1 cellular context compared by ENCODE assay signal in the genomic region with DNA sequence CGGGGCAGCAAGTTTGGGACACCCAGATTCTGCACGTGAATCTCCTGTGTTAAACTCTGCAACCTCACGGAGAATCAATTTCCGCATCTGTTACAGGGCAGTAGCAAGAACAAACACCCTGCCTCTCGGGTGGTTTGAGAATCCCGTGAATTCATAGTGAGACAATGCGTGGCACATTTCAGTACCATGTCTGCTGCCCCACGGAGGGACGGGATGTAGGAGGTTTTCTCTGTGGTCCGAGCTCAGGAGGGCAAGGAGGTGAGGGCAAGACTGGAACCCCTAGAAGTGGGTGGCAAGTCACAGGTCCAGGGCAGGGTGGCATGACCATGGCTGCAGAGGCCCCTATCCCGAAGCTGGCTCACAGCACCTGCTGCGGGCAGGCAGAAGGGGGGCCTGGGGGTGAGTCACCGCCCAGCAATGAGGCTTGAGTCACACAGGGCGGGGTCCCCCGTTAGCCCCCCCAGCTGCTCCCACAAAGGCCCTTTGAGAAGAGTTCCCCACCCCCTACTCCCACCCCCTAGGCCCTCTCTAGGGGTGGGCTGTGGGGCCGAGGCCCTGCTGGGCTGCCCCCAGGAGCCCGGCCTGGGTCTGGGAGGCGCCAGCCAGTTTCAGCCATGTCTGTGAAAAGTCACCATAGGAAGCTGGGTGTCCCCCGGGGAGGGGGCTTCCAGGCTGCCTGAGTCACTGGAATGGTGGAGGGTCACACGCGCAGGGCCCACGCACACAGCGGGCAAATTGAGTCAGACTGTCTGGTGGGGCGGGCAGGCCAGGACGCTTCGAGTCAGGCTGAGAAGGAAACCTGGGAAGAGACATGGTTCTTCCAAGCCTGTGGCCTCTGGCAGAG.
TF ChIP-seq lines count a peak whose summit lies in the region.

No MANE protein-coding gene starts in this region.

TF ChIP-seq in HepG2, 621 proteins besides CTCF, POLR2A, EP300 and RAD21 (continued from another document):
- TF ChIP-seq, protein P1, sequence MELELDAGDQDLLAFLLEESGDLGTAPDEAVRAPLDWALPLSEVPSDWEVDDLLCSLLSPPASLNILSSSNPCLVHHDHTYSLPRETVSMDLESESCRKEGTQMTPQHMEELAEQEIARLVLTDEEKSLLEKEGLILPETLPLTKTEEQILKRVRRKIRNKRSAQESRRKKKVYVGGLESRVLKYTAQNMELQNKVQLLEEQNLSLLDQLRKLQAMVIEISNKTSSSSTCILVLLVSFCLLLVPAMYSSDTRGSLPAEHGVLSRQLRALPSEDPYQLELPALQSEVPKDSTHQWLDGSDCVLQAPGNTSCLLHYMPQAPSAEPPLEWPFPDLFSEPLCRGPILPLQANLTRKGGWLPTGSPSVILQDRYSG (CRISPR knock-in tag; IDR thresholded peaks at IDR 0.05), result no peak
- TF ChIP-seq ZNF124 (CRISPR knock-in tag; IDR thresholded peaks at IDR 0.05) (no peak), CHD4 (IDR thresholded peaks at IDR 0.05; ENCODE audit: borderline replicate concordance, low read length) (peak; percentile 8; the same call in 1 of the 2 replicates), SYNCRIP (IDR thresholded peaks at IDR 0.05; ENCODE audit: insufficient read depth, low read depth, low read length) (no peak), BRCA1 (CRISPR knock-in tag; IDR thresholded peaks at IDR 0.05) (no peak), ZBTB37 (CRISPR knock-in tag; IDR thresholded peaks at IDR 0.05) (no peak), ZFP90 (CRISPR knock-in tag; IDR thresholded peaks at IDR 0.05; ENCODE audit: borderline replicate concordance) (no peak), HINFP (CRISPR knock-in tag; IDR thresholded peaks at IDR 0.05; ENCODE audit: low read depth) (peak; percentile 97), PLRG1 (conservative IDR thresholded peaks at IDR 0.05) (no peak), ZNF224 (CRISPR knock-in tag; IDR thresholded peaks at IDR 0.05) (no peak), E2F2 (CRISPR knock-in tag; IDR thresholded peaks at IDR 0.05; ENCODE audit: borderline replicate concordance) (no peak), HMG20A (CRISPR knock-in tag; IDR thresholded peaks at IDR 0.05; ENCODE audit: borderline replicate concordance) (peak; percentile 49; the same call in 1 of the 2 replicates), ZNF777 (CRISPR knock-in tag; IDR thresholded peaks at IDR 0.05) (no peak; the same call in 1 of the 2 replicates), KDM3A (CRISPR knock-in tag; IDR thresholded peaks at IDR 0.05; ENCODE audit: low read depth) (no peak), HNRNPLL (IDR thresholded peaks at IDR 0.05; ENCODE audit: low read depth, low read length, poor library complexity, severe bottlenecking) (peak; percentile 34), ZNF773 (CRISPR knock-in tag; IDR thresholded peaks at IDR 0.05; ENCODE audit: borderline replicate concordance) (no peak), SMAD3 (CRISPR knock-in tag; IDR thresholded peaks at IDR 0.05) (0 out of 2 replicates have a peak, but pooled peaks have one; percentile 40), ZNF7 (CRISPR knock-in tag; IDR thresholded peaks at IDR 0.05) (no peak), ZNF644 (CRISPR knock-in tag; IDR thresholded peaks at IDR 0.05; ENCODE audit: low read depth) (no peak), HMG20B (CRISPR knock-in tag; conservative IDR thresholded peaks at IDR 0.05) (no peak), PHF20 (CRISPR knock-in tag; IDR thresholded peaks at IDR 0.05) (no peak), FOXC1 (CRISPR knock-in tag; IDR thresholded peaks at IDR 0.05; ENCODE audit: borderline replicate concordance) (no peak), MAFG (CRISPR knock-in tag; IDR thresholded peaks at IDR 0.05) (no peak), MAF1 (CRISPR knock-in tag; IDR thresholded peaks at IDR 0.05; ENCODE audit: borderline replicate concordance) (no peak), SRF (IDR thresholded peaks at IDR 0.05; ENCODE audit: low read depth, low read length) (no peak), ZZZ3 (CRISPR knock-in tag; IDR thresholded peaks at IDR 0.05; ENCODE audit: borderline replicate concordance) (no peak), PPARG (CRISPR knock-in tag; conservative IDR thresholded peaks at IDR 0.05) (no peak), ZNF839 (CRISPR knock-in tag; IDR thresholded peaks at IDR 0.05; ENCODE audit: borderline replicate concordance) (no peak), MIXL1 (CRISPR knock-in tag; IDR thresholded peaks at IDR 0.05) (no peak), ZNF253 (CRISPR knock-in tag; IDR thresholded peaks at IDR 0.05; ENCODE audit: borderline replicate concordance) (no peak), ZNF3 (CRISPR knock-in tag; IDR thresholded peaks at IDR 0.05) (no peak), ATF7 (IDR thresholded peaks at IDR 0.05) (no peak), ATF7 (CRISPR knock-in tag; IDR thresholded peaks at IDR 0.05) (peak; percentile 74; the same call in 1 of the 2 replicates), NAIF1 (CRISPR knock-in tag; IDR thresholded peaks at IDR 0.05; ENCODE audit: borderline replicate concordance) (no peak), FOXJ3 (CRISPR knock-in tag; IDR thresholded peaks at IDR 0.05; ENCODE audit: borderline replicate concordance) (no peak), NR3C1 (CRISPR knock-in tag; IDR thresholded peaks at IDR 0.05) (no peak), MEF2D (CRISPR knock-in tag; IDR thresholded peaks at IDR 0.05) (no peak), SOX6 (IDR thresholded peaks at IDR 0.05) (no peak), SOX6 (CRISPR knock-in tag; IDR thresholded peaks at IDR 0.05) (peak; percentile 62), GTF3A (CRISPR knock-in tag; conservative IDR thresholded peaks at IDR 0.05) (no peak)
- TF ChIP-seq, protein P2, sequence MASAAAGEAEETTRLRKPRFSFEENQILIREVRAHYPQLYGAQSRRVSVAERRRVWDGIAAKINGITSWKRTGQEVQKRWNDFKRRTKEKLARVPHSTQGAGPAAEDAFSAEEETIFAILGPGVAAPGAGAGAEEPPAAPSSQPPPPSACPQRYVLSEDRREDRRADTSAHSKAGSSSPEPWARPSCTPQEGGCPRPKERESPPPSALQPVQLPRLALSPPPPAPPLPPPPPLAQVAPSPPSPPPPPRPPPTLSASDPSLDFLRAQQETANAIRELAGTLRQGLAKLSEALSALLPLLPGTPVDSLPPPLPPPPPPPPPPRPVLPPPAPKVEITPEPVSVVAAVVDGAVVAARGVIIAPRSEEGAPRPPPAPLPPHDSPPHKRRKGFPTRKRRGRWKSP (CRISPR knock-in tag; IDR thresholded peaks at IDR 0.05), result no peak
- TF ChIP-seq, protein P3, sequence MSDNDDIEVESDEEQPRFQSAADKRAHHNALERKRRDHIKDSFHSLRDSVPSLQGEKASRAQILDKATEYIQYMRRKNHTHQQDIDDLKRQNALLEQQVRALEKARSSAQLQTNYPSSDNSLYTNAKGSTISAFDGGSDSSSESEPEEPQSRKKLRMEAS (IDR thresholded peaks at IDR 0.05), result peak; percentile 37; the same call in 1 of the 2 replicates
- TF ChIP-seq, protein P4, sequence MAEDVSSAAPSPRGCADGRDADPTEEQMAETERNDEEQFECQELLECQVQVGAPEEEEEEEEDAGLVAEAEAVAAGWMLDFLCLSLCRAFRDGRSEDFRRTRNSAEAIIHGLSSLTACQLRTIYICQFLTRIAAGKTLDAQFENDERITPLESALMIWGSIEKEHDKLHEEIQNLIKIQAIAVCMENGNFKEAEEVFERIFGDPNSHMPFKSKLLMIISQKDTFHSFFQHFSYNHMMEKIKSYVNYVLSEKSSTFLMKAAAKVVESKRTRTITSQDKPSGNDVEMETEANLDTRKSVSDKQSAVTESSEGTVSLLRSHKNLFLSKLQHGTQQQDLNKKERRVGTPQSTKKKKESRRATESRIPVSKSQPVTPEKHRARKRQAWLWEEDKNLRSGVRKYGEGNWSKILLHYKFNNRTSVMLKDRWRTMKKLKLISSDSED (CRISPR knock-in tag; IDR thresholded peaks at IDR 0.05), result no peak
- TF ChIP-seq, protein P5, sequence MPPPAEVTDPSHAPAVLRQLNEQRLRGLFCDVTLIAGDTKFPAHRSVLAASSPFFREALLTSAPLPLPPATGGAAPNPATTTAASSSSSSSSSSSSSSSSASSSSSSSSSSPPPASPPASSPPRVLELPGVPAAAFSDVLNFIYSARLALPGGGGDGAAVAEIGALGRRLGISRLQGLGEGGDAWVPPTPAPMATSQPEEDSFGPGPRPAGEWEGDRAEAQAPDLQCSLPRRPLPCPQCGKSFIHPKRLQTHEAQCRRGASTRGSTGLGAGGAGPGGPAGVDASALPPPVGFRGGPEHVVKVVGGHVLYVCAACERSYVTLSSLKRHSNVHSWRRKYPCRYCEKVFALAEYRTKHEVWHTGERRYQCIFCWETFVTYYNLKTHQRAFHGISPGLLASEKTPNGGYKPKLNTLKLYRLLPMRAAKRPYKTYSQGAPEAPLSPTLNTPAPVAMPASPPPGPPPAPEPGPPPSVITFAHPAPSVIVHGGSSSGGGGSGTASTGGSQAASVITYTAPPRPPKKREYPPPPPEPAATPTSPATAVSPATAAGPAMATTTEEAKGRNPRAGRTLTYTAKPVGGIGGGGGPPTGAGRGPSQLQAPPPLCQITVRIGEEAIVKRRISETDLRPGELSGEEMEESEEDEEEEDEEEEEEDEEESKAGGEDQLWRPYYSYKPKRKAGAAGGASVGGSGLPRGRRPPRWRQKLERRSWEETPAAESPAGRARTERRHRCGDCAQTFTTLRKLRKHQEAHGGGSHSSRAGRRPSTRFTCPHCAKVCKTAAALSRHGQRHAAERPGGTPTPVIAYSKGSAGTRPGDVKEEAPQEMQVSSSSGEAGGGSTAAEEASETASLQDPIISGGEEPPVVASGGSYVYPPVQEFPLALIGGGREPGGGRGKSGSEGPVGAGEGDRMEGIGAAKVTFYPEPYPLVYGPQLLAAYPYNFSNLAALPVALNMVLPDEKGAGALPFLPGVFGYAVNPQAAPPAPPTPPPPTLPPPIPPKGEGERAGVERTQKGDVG (CRISPR knock-in tag; IDR thresholded peaks at IDR 0.05; ENCODE audit: borderline replicate concordance), result no peak
- TF ChIP-seq, protein P6, sequence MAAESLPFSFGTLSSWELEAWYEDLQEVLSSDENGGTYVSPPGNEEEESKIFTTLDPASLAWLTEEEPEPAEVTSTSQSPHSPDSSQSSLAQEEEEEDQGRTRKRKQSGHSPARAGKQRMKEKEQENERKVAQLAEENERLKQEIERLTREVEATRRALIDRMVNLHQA (CRISPR knock-in tag; IDR thresholded peaks at IDR 0.05), result no peak
- TF ChIP-seq, protein P7, sequence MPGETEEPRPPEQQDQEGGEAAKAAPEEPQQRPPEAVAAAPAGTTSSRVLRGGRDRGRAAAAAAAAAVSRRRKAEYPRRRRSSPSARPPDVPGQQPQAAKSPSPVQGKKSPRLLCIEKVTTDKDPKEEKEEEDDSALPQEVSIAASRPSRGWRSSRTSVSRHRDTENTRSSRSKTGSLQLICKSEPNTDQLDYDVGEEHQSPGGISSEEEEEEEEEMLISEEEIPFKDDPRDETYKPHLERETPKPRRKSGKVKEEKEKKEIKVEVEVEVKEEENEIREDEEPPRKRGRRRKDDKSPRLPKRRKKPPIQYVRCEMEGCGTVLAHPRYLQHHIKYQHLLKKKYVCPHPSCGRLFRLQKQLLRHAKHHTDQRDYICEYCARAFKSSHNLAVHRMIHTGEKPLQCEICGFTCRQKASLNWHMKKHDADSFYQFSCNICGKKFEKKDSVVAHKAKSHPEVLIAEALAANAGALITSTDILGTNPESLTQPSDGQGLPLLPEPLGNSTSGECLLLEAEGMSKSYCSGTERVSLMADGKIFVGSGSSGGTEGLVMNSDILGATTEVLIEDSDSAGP (CRISPR knock-in tag; IDR thresholded peaks at IDR 0.05; ENCODE audit: borderline replicate concordance), result peak; percentile 43; the same call in 1 of the 2 replicates
